ENCODE assay signal across 13 cellular contexts in the genomic region with DNA sequence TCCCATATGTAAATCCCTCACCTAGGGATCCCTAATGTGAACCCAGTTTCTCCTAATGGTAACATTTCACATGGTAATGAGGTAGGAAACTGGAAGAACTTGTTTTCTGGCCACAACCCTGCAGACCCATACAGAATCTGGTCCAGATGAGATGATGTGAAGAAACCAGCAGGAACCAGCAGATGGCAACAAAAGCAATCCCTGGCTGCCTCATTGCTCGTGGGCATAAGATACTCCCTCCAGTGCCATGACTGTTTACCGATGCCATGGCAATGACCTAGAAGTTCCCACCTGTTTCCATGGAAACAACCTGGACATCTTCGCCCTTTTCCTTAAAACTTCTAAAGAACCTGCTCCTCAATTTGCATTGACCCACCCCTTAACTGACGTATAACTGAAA. TPM values are rescaled to one million over a fixed set of nuclear protein-coding genes. Genes with fewer than 3 reads are reported as not detected.
DNase-seq lines count a peak whose midpoint lies in the region; ATAC-seq and TF ChIP-seq lines count a peak whose summit lies in the region.
"Had no signal": no experiment of that assay in that cellular context is flagged by ENCODE, and none has a peak within 500 bp of the region (broad histone marks: within the 10 kb centered on the region; RNA-seq: fewer than 3 reads in every experiment).

No MANE protein-coding gene starts in this region.

- H3K36me3 Mint-ChIP-seq in activated CD4-positive, alpha-beta T cell treated with anti-CD3 and anti-CD28 coated beads, Interleukin-2, amount 10 ng/mL, durations not matched to agents 7 days and 5 days (ENCODE audit: low read depth): no peaks in the 10 kb centered on the region
- peaks cover 20 to 24% of the 10 kb centered on the region in 2 donors for H3K36me3 Mint-ChIP-seq in stimulated activated naive B cell treated with anti-CD40 and anti-IgM and Interleukin-4, amounts not matched to agents 10 μg/mL and 1 μg/mL and 100 μg/mL, for 72 hours

- peak; percentile 21 for DNase-seq in activated CD4-positive, alpha-beta T cell treated with anti-CD3 and anti-CD28 coated beads for 48 hours
- DNase-seq in activated CD4-positive, alpha-beta T cell treated with anti-CD3 and anti-CD28 coated beads, Interleukin-2, amount 10 ng/mL, durations not matched to agents 7 days and 5 days: no peak
- DNase-seq in NCI-H69 (lab: John Stamatoyannopoulos, UW) (peak; percentile 41), epithelial cell of proximal tubule (ENCODE audit: low read depth) (no peak), GM20000 (ENCODE audit: low spot score) (no peak), ACHN (no peak)
- DNase-seq in stimulated activated naive B cell treated with anti-CD40 and anti-IgM and Interleukin-4, amounts not matched to agents 10 μg/mL and 1 μg/mL and 100 μg/mL, for 72 hours: no peak
- DNase-seq: activated effector memory CD4-positive, alpha-beta T cell treated with anti-CD3 and anti-CD28 coated beads, Interleukin-2, amount 50 U/mL, for 16 hours; nucleus accumbens had no signal

- POLR2A ChIA-PET in activated CD4-positive, alpha-beta T cell treated with anti-CD3 and anti-CD28 coated beads, Interleukin-2, amount 10 ng/mL, durations not matched to agents 7 days and 5 days (lab: Charles Lee): no interaction called here

- no peaks in the 10 kb centered on the region for H3K27me3 Mint-ChIP-seq in activated CD4-positive, alpha-beta T cell treated with anti-CD3 and anti-CD28 coated beads, Interleukin-2, amount 10 ng/mL, durations not matched to agents 7 days and 5 days
- H3K27me3 Mint-ChIP-seq in stimulated activated naive B cell treated with anti-CD40 and anti-IgM and Interleukin-4, amounts not matched to agents 10 μg/mL and 1 μg/mL and 100 μg/mL, for 72 hours: peaks cover 0 to 8% of the 10 kb centered on the region in 2 donors

- TF ChIP-seq CTCF in epithelial cell of proximal tubule (conservative IDR thresholded peaks at IDR 0.05; ENCODE audit: low read depth, low read length): peak; percentile 51
- no peak for TF ChIP-seq CTCF in GM20000 (IDR thresholded peaks at IDR 0.05; ENCODE audit: extremely low read depth, missing control alignments)

- H3K27ac Mint-ChIP-seq in activated CD4-positive, alpha-beta T cell treated with anti-CD3 and anti-CD28 coated beads, Interleukin-2, amount 10 ng/mL, durations not matched to agents 7 days and 5 days: no peak overlapping the region
- H3K27ac Mint-ChIP-seq in stimulated activated naive B cell treated with anti-CD40 and anti-IgM and Interleukin-4, amounts not matched to agents 10 μg/mL and 1 μg/mL and 100 μg/mL, for 72 hours: peak overlapping the region; percentile 83

- no peak for ATAC-seq in stimulated activated naive B cell treated with anti-CD40 and anti-IgM and Interleukin-4, amounts not matched to agents 10 μg/mL and 1 μg/mL and 100 μg/mL, for 72 hours (replicated peaks)
- ATAC-seq in SK-N-SH treated with all-trans-retinoic acid at 6 μM for 48 hours: no peak; the same call in 2 of the 3 replicates
- ATAC-seq: esophagus mucosa had no signal

- H3K4me3 Mint-ChIP-seq in activated CD4-positive, alpha-beta T cell treated with anti-CD3 and anti-CD28 coated beads, Interleukin-2, amount 10 ng/mL, durations not matched to agents 7 days and 5 days: no peak overlapping the region
- H3K4me3 Mint-ChIP-seq in stimulated activated naive B cell treated with anti-CD40 and anti-IgM and Interleukin-4, amounts not matched to agents 10 μg/mL and 1 μg/mL and 100 μg/mL, for 72 hours: no peak overlapping the region

- H3K4me3 ChIP-seq in epithelial cell of proximal tubule (ENCODE audit: low read depth, low read length): no peak overlapping the region
- H3K4me3 ChIP-seq: BLaER1 treated with 17β-estradiol and CSF1 and Interleukin-3, amounts not matched to agents 10 nM and 100 nM; SJSA1 had no signal

- H3K9me3 Mint-ChIP-seq in activated CD4-positive, alpha-beta T cell treated with anti-CD3 and anti-CD28 coated beads, Interleukin-2, amount 10 ng/mL, durations not matched to agents 7 days and 5 days: peaks cover 22% of the 10 kb centered on the region
- H3K9me3 Mint-ChIP-seq in stimulated activated naive B cell treated with anti-CD40 and anti-IgM and Interleukin-4, amounts not matched to agents 10 μg/mL and 1 μg/mL and 100 μg/mL, for 72 hours: peaks cover 11 to 23% of the 10 kb centered on the region in 2 donors

- in situ Hi-C loops in ACHN (cut with HindIII; ENCODE audit: low pct_ligation_motif_present, low pct_unique_long_range_greater_than_20kb, low sequenced_read_pairs): no loop called here

- CTCF ChIA-PET in activated CD4-positive, alpha-beta T cell treated with anti-CD3 and anti-CD28 coated beads, Interleukin-2, amount 10 ng/mL, durations not matched to agents 7 days and 5 days (lab: Charles Lee): interaction anchor here (0.9 kb wide), 1 partner anchor 70 kb away, joined by 3 read pairs; no protein-coding TSS in a partner anchor

- H3K4me1 Mint-ChIP-seq in activated CD4-positive, alpha-beta T cell treated with anti-CD3 and anti-CD28 coated beads, Interleukin-2, amount 10 ng/mL, durations not matched to agents 7 days and 5 days: peaks cover 5% of the 10 kb centered on the region
- H3K4me1 Mint-ChIP-seq in stimulated activated naive B cell treated with anti-CD40 and anti-IgM and Interleukin-4, amounts not matched to agents 10 μg/mL and 1 μg/mL and 100 μg/mL, for 72 hours: peaks cover 52 to 73% of the 10 kb centered on the region in 2 donors

TF ChIP-seq in SK-N-SH treated with all-trans-retinoic acid at 6 μM for 48 hours, 23 proteins besides CTCF, POLR2A, EP300 and RAD21 (continues in another document):
- TF ChIP-seq, protein P1, sequence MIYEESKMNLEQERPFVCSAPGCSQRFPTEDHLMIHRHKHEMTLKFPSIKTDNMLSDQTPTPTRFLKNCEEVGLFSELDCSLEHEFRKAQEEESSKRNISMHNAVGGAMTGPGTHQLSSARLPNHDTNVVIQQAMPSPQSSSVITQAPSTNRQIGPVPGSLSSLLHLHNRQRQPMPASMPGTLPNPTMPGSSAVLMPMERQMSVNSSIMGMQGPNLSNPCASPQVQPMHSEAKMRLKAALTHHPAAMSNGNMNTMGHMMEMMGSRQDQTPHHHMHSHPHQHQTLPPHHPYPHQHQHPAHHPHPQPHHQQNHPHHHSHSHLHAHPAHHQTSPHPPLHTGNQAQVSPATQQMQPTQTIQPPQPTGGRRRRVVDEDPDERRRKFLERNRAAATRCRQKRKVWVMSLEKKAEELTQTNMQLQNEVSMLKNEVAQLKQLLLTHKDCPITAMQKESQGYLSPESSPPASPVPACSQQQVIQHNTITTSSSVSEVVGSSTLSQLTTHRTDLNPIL (CRISPR knock-in tag; IDR thresholded peaks at IDR 0.05; ENCODE audit: low read depth): no peak
- no peak for TF ChIP-seq TCF4 (CRISPR knock-in tag; IDR thresholded peaks at IDR 0.05; ENCODE audit: borderline replicate concordance)
- no peak for TF ChIP-seq ZFP3 (CRISPR knock-in tag; IDR thresholded peaks at IDR 0.05)
- TF ChIP-seq ZNF565 (CRISPR knock-in tag; conservative IDR thresholded peaks at IDR 0.05; ENCODE audit: low read depth): no peak
- TF ChIP-seq ZC3H10 (CRISPR knock-in tag; IDR thresholded peaks at IDR 0.05): no peak
- no peak for TF ChIP-seq RARB (CRISPR knock-in tag; IDR thresholded peaks at IDR 0.05)
- no peak for TF ChIP-seq OSR1 (CRISPR knock-in tag; IDR thresholded peaks at IDR 0.05)
- TF ChIP-seq CSDC2 (CRISPR knock-in tag; IDR thresholded peaks at IDR 0.05): no peak
- TF ChIP-seq POU6F1 (CRISPR knock-in tag; IDR thresholded peaks at IDR 0.05; ENCODE audit: borderline replicate concordance, low read depth): no peak
- TF ChIP-seq PPARA (CRISPR knock-in tag; IDR thresholded peaks at IDR 0.05; ENCODE audit: borderline replicate concordance): no peak
- TF ChIP-seq GLIS3 (CRISPR knock-in tag; IDR thresholded peaks at IDR 0.05): no peak
- TF ChIP-seq, protein P2, sequence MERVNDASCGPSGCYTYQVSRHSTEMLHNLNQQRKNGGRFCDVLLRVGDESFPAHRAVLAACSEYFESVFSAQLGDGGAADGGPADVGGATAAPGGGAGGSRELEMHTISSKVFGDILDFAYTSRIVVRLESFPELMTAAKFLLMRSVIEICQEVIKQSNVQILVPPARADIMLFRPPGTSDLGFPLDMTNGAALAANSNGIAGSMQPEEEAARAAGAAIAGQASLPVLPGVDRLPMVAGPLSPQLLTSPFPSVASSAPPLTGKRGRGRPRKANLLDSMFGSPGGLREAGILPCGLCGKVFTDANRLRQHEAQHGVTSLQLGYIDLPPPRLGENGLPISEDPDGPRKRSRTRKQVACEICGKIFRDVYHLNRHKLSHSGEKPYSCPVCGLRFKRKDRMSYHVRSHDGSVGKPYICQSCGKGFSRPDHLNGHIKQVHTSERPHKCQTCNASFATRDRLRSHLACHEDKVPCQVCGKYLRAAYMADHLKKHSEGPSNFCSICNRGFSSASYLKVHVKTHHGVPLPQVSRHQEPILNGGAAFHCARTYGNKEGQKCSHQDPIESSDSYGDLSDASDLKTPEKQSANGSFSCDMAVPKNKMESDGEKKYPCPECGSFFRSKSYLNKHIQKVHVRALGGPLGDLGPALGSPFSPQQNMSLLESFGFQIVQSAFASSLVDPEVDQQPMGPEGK (CRISPR knock-in tag; IDR thresholded peaks at IDR 0.05; ENCODE audit: borderline replicate concordance): no peak

RNA-seq across cellular contexts. Expression of gene CD209, which starts 1.4 kb away (rescaled TPM):
- total RNA-seq in activated CD4-positive, alpha-beta T cell treated with anti-CD3 and anti-CD28 coated beads, Interleukin-2, amount 10 ng/mL, durations not matched to agents 7 days and 5 days: not detected
- 0.12 TPM in 1 of 2 replicates, not detected in the other for total RNA-seq in epithelial cell of proximal tubule
- total RNA-seq: SJSA1 had no signal

RNA-seq across cellular contexts. Expression of gene CLEC4M, which starts 14.3 kb away (rescaled TPM):
- total RNA-seq in activated CD4-positive, alpha-beta T cell treated with anti-CD3 and anti-CD28 coated beads, Interleukin-2, amount 10 ng/mL, durations not matched to agents 7 days and 5 days: not detected
- total RNA-seq in epithelial cell of proximal tubule: not detected in 2 replicates
- total RNA-seq: esophagus mucosa, SJSA1 had no signal

RNA-seq across cellular contexts. Expression of gene CLEC4G, which starts 16.8 kb away (rescaled TPM):
- total RNA-seq in activated CD4-positive, alpha-beta T cell treated with anti-CD3 and anti-CD28 coated beads, Interleukin-2, amount 10 ng/mL, durations not matched to agents 7 days and 5 days: not detected
- not detected in 2 replicates for total RNA-seq in epithelial cell of proximal tubule
- total RNA-seq: esophagus mucosa, SJSA1 had no signal

RNA-seq across cellular contexts. Expression of gene FCER2, which starts 46.8 kb away (rescaled TPM):
- total RNA-seq in activated CD4-positive, alpha-beta T cell treated with anti-CD3 and anti-CD28 coated beads, Interleukin-2, amount 10 ng/mL, durations not matched to agents 7 days and 5 days: under 1 TPM; 0.23 to 0.30 TPM
- total RNA-seq in epithelial cell of proximal tubule: not detected in 2 replicates
- total RNA-seq: SJSA1 had no signal

Comparison
In these comparisons a context has a peak if more than half of its experiments do, and no peak if none do; other contexts are left out.
1. DNase-seq: peak in activated CD4-positive, alpha-beta T cell treated with anti-CD3 and anti-CD28 coated beads for 48 hours (single experiment) and NCI-H69 (single experiment); none in activated CD4-positive, alpha-beta T cell treated with anti-CD3 and anti-CD28 coated beads, Interleukin-2, amount 10 ng/mL, durations not matched to agents 7 days and 5 days (single experiment), epithelial cell of proximal tubule (single experiment), stimulated activated naive B cell treated with anti-CD40 and anti-IgM and Interleukin-4, amounts not matched to agents 10 μg/mL and 1 μg/mL and 100 μg/mL, for 72 hours (single experiment), GM20000 (single experiment) and ACHN (single experiment).